In the genomic region with DNA sequence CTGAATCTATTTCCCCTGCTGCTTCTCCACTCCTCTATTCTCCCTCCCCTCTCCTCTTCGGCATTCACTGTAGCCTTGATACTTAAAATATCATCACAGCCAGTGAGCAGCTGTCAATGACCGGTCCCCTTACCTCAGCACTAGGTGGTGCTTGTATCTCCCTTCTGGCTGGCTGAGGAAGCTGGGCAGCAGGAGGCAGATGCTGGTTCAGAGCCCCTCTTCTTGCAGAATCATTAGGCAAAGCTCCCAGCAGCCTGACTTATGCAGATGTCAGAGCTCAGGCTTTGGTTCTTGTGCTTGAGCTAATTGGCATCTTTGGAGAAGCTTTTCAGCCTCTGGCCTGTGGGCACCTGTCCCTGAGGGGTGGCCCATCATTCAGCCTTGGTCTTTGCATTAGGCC, we compare ENCODE assay signal across 1 cellular context.
TF ChIP-seq lines count a peak whose summit lies in the region.

No MANE protein-coding gene starts in this region.

TF ChIP-seq in H1, 55 proteins besides CTCF, POLR2A, EP300 and RAD21:
- no peak for TF ChIP-seq RXRA (IDR thresholded peaks at IDR 0.05; ENCODE audit: insufficient read depth, low read depth, low read length)
- no peak for TF ChIP-seq SIN3A (conservative IDR thresholded peaks at IDR 0.05 in 1 of 2, IDR thresholded peaks at IDR 0.05 in 1 of 2; ENCODE audit: low read depth in 1 of 2, low read length in 2 of 2)
- TF ChIP-seq E2F6 (IDR thresholded peaks at IDR 0.05): no peak
- no peak for TF ChIP-seq KDM4A (IDR thresholded peaks at IDR 0.05; ENCODE audit: low read depth, low read length, severe bottlenecking)
- TF ChIP-seq SP4 (IDR thresholded peaks at IDR 0.05; ENCODE audit: low read length): no peak
- TF ChIP-seq RFX5 (IDR thresholded peaks at IDR 0.05; ENCODE audit: borderline replicate concordance, low read depth, low read length): no peak
- TF ChIP-seq JUN (IDR thresholded peaks at IDR 0.05; ENCODE audit: low read depth, low read length): no peak
- no peak for TF ChIP-seq BCL11A (IDR thresholded peaks at IDR 0.05; ENCODE audit: low read depth in 2 of 2, low read length in 2 of 2)
- TF ChIP-seq CHD2 (IDR thresholded peaks at IDR 0.05; ENCODE audit: low read length): no peak
- TF ChIP-seq NANOG (IDR thresholded peaks at IDR 0.05; ENCODE audit: insufficient read depth, low read depth, low read length, poor library complexity, severe bottlenecking): no peak
- no peak for TF ChIP-seq FOSL1 (IDR thresholded peaks at IDR 0.05; ENCODE audit: insufficient read depth, low read depth, low read length)
